ENCODE assay signal across 16 cellular contexts in genomic region chr16:69905171-69905555, GRCh38. TPM values are rescaled to one million over a fixed set of nuclear protein-coding genes. Genes with fewer than 3 reads are reported as not detected.
DNase-seq lines count a peak whose midpoint lies in the region; ATAC-seq and TF ChIP-seq lines count a peak whose summit lies in the region.
"Had no signal": no experiment of that assay in that cellular context is flagged by ENCODE, and none has a peak within 500 bp of the region (broad histone marks: within the 10 kb centered on the region; RNA-seq: fewer than 3 reads in every experiment).

No MANE protein-coding gene starts in this region.

- H2BK15ac ChIP-seq in H9 (ENCODE audit: low read depth, low read length), result no peak overlapping the region

- H3K27me3 ChIP-seq in H9 (ENCODE audit: insufficient read depth, low read length) (no peaks in the 10 kb centered on the region), iPS-18a (ENCODE audit: control insufficient read depth, insufficient read depth, low read length) (no peaks in the 10 kb centered on the region), subcutaneous abdominal adipose tissue (ENCODE audit: control insufficient read depth in 5 of 5, insufficient read depth in 4 of 5, low read length in 5 of 5) (no peaks in the 10 kb centered on the region), adrenal gland (no peaks in the 10 kb centered on the region)
- H3K27me3 ChIP-seq: BE2C had no signal

- no peak overlapping the region for H3K4me2 ChIP-seq in H9 (ENCODE audit: insufficient read depth, insufficient read length, low read length)

- no peaks in the 10 kb centered on the region for H3K79me2 ChIP-seq in H9 (ENCODE audit: insufficient read depth, low read length)

- no peak overlapping the region for H3K14ac ChIP-seq in H9 (ENCODE audit: insufficient read depth, low read length)

- H4K8ac ChIP-seq in H9 (replicated peaks; ENCODE audit: insufficient read length, low read depth, low read length), result no peak overlapping the region

- no peak overlapping the region for H3K56ac ChIP-seq in H9 (ENCODE audit: insufficient read length, low read depth, low read length)

- ATAC-seq in WTC11, result no peak; the same call in 1 of the 2 replicates
- no peak for ATAC-seq in activated T-helper 17 cell treated with anti-CD3 and anti-CD28 coated beads, Interleukin-2, amount 50 U/mL, for 72 hours (replicated peaks)
- ATAC-seq: HepG2 had no signal

- H3K4me1 ChIP-seq in H9 (ENCODE audit: insufficient read depth, low read length) (no peaks in the 10 kb centered on the region), iPS-18a (ENCODE audit: control insufficient read depth, low read depth, low read length) (peaks cover 6% of the 10 kb centered on the region), subcutaneous abdominal adipose tissue (ENCODE audit: control insufficient read depth in 5 of 5, insufficient read depth in 5 of 5, low read length in 5 of 5) (peaks cover 4 to 37% (median 22%) of the 10 kb centered on the region in 5 donors), adrenal gland (replicated peaks in 1 of 2) (peaks cover 5 to 7% of the 10 kb centered on the region in 2 donors)
- H3K4me1 ChIP-seq: BE2C had no signal

- no peak for DNase-seq in H9
- no peak for DNase-seq in WTC11 (ENCODE audit: low spot score)
- DNase-seq in adrenal gland, result no peak
- DNase-seq in NCI-H1694 treated with DMSO at 0.1 percent for 48 hours (lab: John Stamatoyannopoulos, UW), result no peak
- DNase-seq: BE2C; CD4-positive, alpha-beta memory T cell; DMS153; DMS79 treated with DMSO at 0.1 percent for 48 hours; EL had no signal

- intact Hi-C loops in adrenal gland (cut with DNase I), result no loop called here

- no peak overlapping the region for H3T11ph ChIP-seq in H9 (ENCODE audit: low read length)

- H3K4ac ChIP-seq in H9 (ENCODE audit: low read depth, low read length), result no peak overlapping the region

- CTCF ChIA-PET in WTC11 (lab: Charles Lee), result no interaction called here

- H2AK5ac ChIP-seq in H9 (ENCODE audit: insufficient read length, low read length), result no peak overlapping the region

- H4K20me1 ChIP-seq in H9 (ENCODE audit: control insufficient read depth, insufficient read depth, insufficient read length), result no peaks in the 10 kb centered on the region

- no peak overlapping the region for H2BK120ac ChIP-seq in H9 (ENCODE audit: low read depth, low read length, poor library complexity, severe bottlenecking)

- no peak overlapping the region for H2BK12ac ChIP-seq in H9 (ENCODE audit: insufficient read length, low read depth, low read length)

- H3K23ac ChIP-seq in H9 (ENCODE audit: insufficient read length, low read depth, low read length), result no peak overlapping the region

- no peak for TF ChIP-seq POLR2A in adrenal gland (IDR thresholded peaks at IDR 0.05)

- H3K27ac Mint-ChIP-seq in H9 (peak overlapping the region; percentile 79 to 97 (median 87)), WTC11 (peak overlapping the region; percentile 64)
- no peak overlapping the region for H3K27ac Mint-ChIP-seq in activated T-helper 17 cell treated with anti-CD3 and anti-CD28 coated beads, Interleukin-2, amount 50 U/mL, for 72 hours

- H3K4me3 Mint-ChIP-seq in H9, result no peak overlapping the region
- no peak overlapping the region for H3K4me3 Mint-ChIP-seq in WTC11
- H3K4me3 Mint-ChIP-seq in activated T-helper 17 cell treated with anti-CD3 and anti-CD28 coated beads, Interleukin-2, amount 50 U/mL, for 72 hours, result no peak overlapping the region
- H3K4me3 Mint-ChIP-seq: CD4-positive, alpha-beta memory T cell had no signal

- H3K36me3 ChIP-seq in iPS-18a (ENCODE audit: control insufficient read depth, low read depth, low read length) (peaks cover 4% of the 10 kb centered on the region), subcutaneous abdominal adipose tissue (ENCODE audit: control insufficient read depth in 5 of 5, insufficient read depth in 5 of 5, low read length in 5 of 5) (peaks cover 3 to 26% (median 9%) of the 10 kb centered on the region in 5 donors), adrenal gland (replicated peaks in 1 of 2) (peaks cover 0 to 12% of the 10 kb centered on the region in 2 donors)
- H3K36me3 ChIP-seq: BE2C had no signal

- H3K27me3 Mint-ChIP-seq in H9 (ENCODE audit: low read depth), result no peaks in the 10 kb centered on the region
- no peaks in the 10 kb centered on the region; the same call in 1 of the 2 replicates for H3K27me3 Mint-ChIP-seq in WTC11 (ENCODE audit: low read depth)
- no peaks in the 10 kb centered on the region for H3K27me3 Mint-ChIP-seq in activated T-helper 17 cell treated with anti-CD3 and anti-CD28 coated beads, Interleukin-2, amount 50 U/mL, for 72 hours
- H3K27me3 Mint-ChIP-seq: CD4-positive, alpha-beta memory T cell had no signal

- TF ChIP-seq CTCF in H9 (conservative IDR thresholded peaks at IDR 0.05) (no peak), WTC11 (IDR thresholded peaks at IDR 0.05) (no peak), adrenal gland (IDR thresholded peaks at IDR 0.05) (no peak)

- no peak overlapping the region for H2BK5ac ChIP-seq in H9 (ENCODE audit: insufficient read length, low read length)

- H4K5ac ChIP-seq in H9 (ENCODE audit: insufficient read length, low read depth, low read length), result no peak overlapping the region

- WGBS in H9 (ENCODE audit: extremely low coverage, insufficient read length, low lambda C conversion rate), result no CpG with 5 or more reads among the region's 2 CpGs
- WGBS in adrenal gland, 4 donors, result 69 to 83% (median 72%) methylated on average over 2 of the region's 2 CpGs

- POLR2A ChIA-PET in WTC11 (lab: Charles Lee), result no interaction called here

- H3K9me3 Mint-ChIP-seq in H9 (no peaks in the 10 kb centered on the region; a peak in 1 of 5 replicates), WTC11 (peaks cover 12% of the 10 kb centered on the region)
- H3K9me3 Mint-ChIP-seq in activated T-helper 17 cell treated with anti-CD3 and anti-CD28 coated beads, Interleukin-2, amount 50 U/mL, for 72 hours, result no peaks in the 10 kb centered on the region
- H3K9me3 Mint-ChIP-seq: CD4-positive, alpha-beta memory T cell had no signal

- H3K36me3 Mint-ChIP-seq in H9 (ENCODE audit: insufficient read depth in 1 of 3, low read depth in 3 of 3) (peaks cover 10 to 21% (median 15%) of the 10 kb centered on the region in 3 experiments; a peak in 6 of 7 replicates), WTC11 (peaks cover 17% of the 10 kb centered on the region)
- H3K36me3 Mint-ChIP-seq in activated T-helper 17 cell treated with anti-CD3 and anti-CD28 coated beads, Interleukin-2, amount 50 U/mL, for 72 hours (ENCODE audit: low read depth), result peaks cover 60% of the 10 kb centered on the region

- H3K4me3 ChIP-seq in iPS-18a (ENCODE audit: low read length) (no peak overlapping the region), subcutaneous abdominal adipose tissue (ENCODE audit: low read depth in 1 of 5, low read length in 5 of 5) (no peak overlapping the region), adrenal gland (no peak overlapping the region)

- H4K91ac ChIP-seq in H9 (ENCODE audit: insufficient read length, low read depth, low read length), result no peak overlapping the region

- H3K9me3 ChIP-seq in H9 (ENCODE audit: control insufficient read depth, low read depth, low read length), result no peaks in the 10 kb centered on the region
- no peaks in the 10 kb centered on the region for H3K9me3 ChIP-seq in iPS-18a (ENCODE audit: control insufficient read depth, low read depth, low read length)
- no peaks in the 10 kb centered on the region for H3K9me3 ChIP-seq in subcutaneous abdominal adipose tissue (ENCODE audit: control insufficient read depth in 5 of 5, low read length in 5 of 5)
- no peaks in the 10 kb centered on the region for H3K9me3 ChIP-seq in adrenal gland (replicated peaks in 1 of 3)
- H3K9me3 ChIP-seq: BE2C had no signal

- no peaks in the 10 kb centered on the region for H3K23me2 ChIP-seq in H9 (ENCODE audit: insufficient read length, low read depth, low read length, poor library complexity, severe bottlenecking)

- no peak overlapping the region for H2BK20ac ChIP-seq in H9 (ENCODE audit: low read depth, low read length, poor library complexity, severe bottlenecking)

- H3K4me1 Mint-ChIP-seq in H9 (peaks cover 8 to 12% of the 10 kb centered on the region in 2 experiments), WTC11 (peaks cover 11% of the 10 kb centered on the region)
- peaks cover 6% of the 10 kb centered on the region for H3K4me1 Mint-ChIP-seq in activated T-helper 17 cell treated with anti-CD3 and anti-CD28 coated beads, Interleukin-2, amount 50 U/mL, for 72 hours

- H3K9ac ChIP-seq in H9 (ENCODE audit: extremely low read depth, insufficient read length, low read length) (no peak overlapping the region), iPS-18a (ENCODE audit: low read length) (no peak overlapping the region), subcutaneous abdominal adipose tissue (ENCODE audit: low read length in 5 of 5) (no peak overlapping the region)

- H3K18ac ChIP-seq in H9 (ENCODE audit: insufficient read length, low read depth, low read length), result peak overlapping the region; percentile 19

- H3K27ac ChIP-seq in H9 (ENCODE audit: insufficient read length, low read depth, low read length) (peak overlapping the region; percentile 33), iPS-18a (ENCODE audit: low read length) (peak overlapping the region; percentile 2), subcutaneous abdominal adipose tissue (ENCODE audit: low read depth, low read length) (peak overlapping the region; percentile 84), adrenal gland (no peak overlapping the region)
- H3K27ac ChIP-seq: C4-2B had no signal

- no peak overlapping the region for H2AFZ ChIP-seq in H9 (ENCODE audit: low read length)

- no peaks in the 10 kb centered on the region for H3K79me1 ChIP-seq in H9 (ENCODE audit: insufficient read depth, low read depth, low read length, poor library complexity, severe bottlenecking)

TF ChIP-seq in WTC11, 78 proteins besides CTCF, POLR2A, EP300 and RAD21 (continues in another document):
- TF ChIP-seq SMAD3 (CRISPR knock-in tag; IDR thresholded peaks at IDR 0.05; ENCODE audit: borderline replicate concordance) (no peak), ERG (CRISPR knock-in tag; IDR thresholded peaks at IDR 0.05) (no peak), ZNF317 (CRISPR knock-in tag; IDR thresholded peaks at IDR 0.05; ENCODE audit: borderline replicate concordance, low read depth) (no peak)

RNA-seq across cellular contexts. Expression of gene CLEC18A, which starts 46.0 kb away (rescaled TPM):
- total RNA-seq in H9 (2021) (0.75 and 1.6 TPM in 2 replicates), WTC11 (2021) (0.26 to 0.46 TPM (median 0.46 TPM) in 3 replicates), adrenal gland (1 to 10 TPM; 1.0 to 8.0 (median 3.0) TPM)
- polyA plus RNA-seq in adrenal gland, result 1 to 10 TPM; 1.2 to 3.9 (median 2.9) TPM
- total RNA-seq in activated T-helper 17 cell treated with anti-CD3 and anti-CD28 coated beads, Interleukin-2, amount 50 U/mL, for 72 hours, result 1 to 10 TPM; 1.5 to 1.7 TPM
- total RNA-seq: H7, HT-29 had no signal

Comparison
In these comparisons a context has a peak if more than half of its experiments do, and no peak if none do; other contexts are left out.
1. H3K27ac ChIP-seq: peak in H9 (single experiment), iPS-18a (single experiment) and subcutaneous abdominal adipose tissue (single experiment); none in adrenal gland (0 of 5).